Comparison of ENCODE assay signal across 9 cellular contexts in the genomic region with DNA sequence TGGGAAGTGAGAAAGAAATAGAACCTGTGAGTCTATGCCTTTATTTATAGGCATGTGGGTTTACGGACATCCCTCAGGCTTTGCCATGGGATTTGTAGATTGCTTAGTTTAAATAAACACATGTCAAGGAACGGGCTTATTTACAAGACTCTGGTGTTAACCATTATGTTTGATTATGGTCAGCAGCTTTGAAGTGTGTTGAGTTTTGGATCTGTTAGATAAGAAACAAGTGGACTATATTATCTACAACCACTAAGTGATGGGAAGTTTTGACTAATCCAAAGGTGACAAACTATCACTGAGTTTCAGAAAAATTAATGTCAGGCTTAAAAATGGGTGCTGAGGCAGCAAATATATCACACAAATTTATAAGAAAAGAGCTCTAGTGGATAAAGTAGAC.
"Had no signal": no experiment of that assay in that cellular context is flagged by ENCODE, and none has a peak within 500 bp of the region (broad histone marks: within the 10 kb centered on the region; RNA-seq: fewer than 3 reads in every experiment).

No MANE protein-coding gene starts in this region.

- FAIRE-seq: HTR-8/SVneo, K562 had no signal

- H2AFZ ChIP-seq: GM23248 had no signal

- DNase-seq: GM23248, GOT3, H9, HCEC 1CT, HFFc6, IMR-90, KG1 had no signal

- H3K9ac ChIP-seq: GM23248 had no signal

- H3K4me3 ChIP-seq: GM23248, K562 had no signal

- H3K27ac ChIP-seq: GM23248 had no signal
